ENCODE assay signal across 32 cellular contexts in genomic region chr22:47093720-47094119, GRCh38.
"Had no signal": no experiment of that assay in that cellular context is flagged by ENCODE, and none has a peak within 500 bp of the region (broad histone marks: within the 10 kb centered on the region; RNA-seq: fewer than 3 reads in every experiment).

No MANE protein-coding gene starts in this region.

- DNase-seq: activated CD4-positive, alpha-beta memory T cell treated with anti-CD3 and anti-CD28 coated beads, Interleukin-2, amount 10 ng/mL, durations not matched to agents 7 days and 5 days; activated CD4-positive, alpha-beta T cell treated with anti-CD3 and anti-CD28 coated beads for 36 hours; activated CD4-positive, alpha-beta T cell treated with anti-CD3 and anti-CD28 coated beads, Interleukin-2, amount 10 ng/mL, durations not matched to agents 24 days and 14 days; activated CD4-positive, CD25-positive, alpha-beta regulatory T cell; activated CD4-positive, CD25-positive, alpha-beta regulatory T cell treated with anti-CD3 and anti-CD28 coated beads, Interleukin-2, amount 50 U/mL, for 72 hours; activated effector memory CD4-positive, alpha-beta T cell treated with Interleukin-2 at 50 U/mL for 16 hours; activated gamma-delta T cell treated with Interleukin-2 at 50 U/mL for 16 hours; activated naive CD4-positive, alpha-beta T cell treated with anti-CD3 and anti-CD28 coated beads, Interleukin-2, amount 50 U/mL, for 16 hours; activated naive CD4-positive, alpha-beta T cell treated with Interleukin-2 at 50 U/mL for 16 hours; activated naive CD8-positive, alpha-beta T cell treated with anti-CD3 and anti-CD28 coated beads, Interleukin-2, amount 50 U/mL, for 24 hours; activated T-cell treated with anti-CD3 and anti-CD28 coated beads, Interleukin-2, amount 50 U/mL, for 1 hour; activated T-cell treated with anti-CD3 and anti-CD28 coated beads, Interleukin-2, amount 50 U/mL, for 48 hours; amygdala; aorta; central memory CD4-positive, alpha-beta T cell; cerebellar nuclear complex; colonic mucosa; effector CD8-positive, alpha-beta T cell; esophagus squamous epithelium; foreskin melanocyte; heart right ventricle; T-helper 2 cell had no signal

- H3K27ac ChIP-seq: adrenal gland, breast epithelium, cardiac muscle cell, colonic mucosa, epithelial cell of prostate, gastroesophageal sphincter, heart right ventricle had no signal

- H3K4me3 Mint-ChIP-seq: activated CD4-positive, alpha-beta memory T cell treated with anti-CD3 and anti-CD28 coated beads, Interleukin-2, amount 10 ng/mL, durations not matched to agents 7 days and 5 days; activated CD4-positive, alpha-beta T cell treated with anti-CD3 and anti-CD28 coated beads for 36 hours; activated CD4-positive, alpha-beta T cell treated with anti-CD3 and anti-CD28 coated beads, Interleukin-2, amount 10 ng/mL, durations not matched to agents 24 days and 14 days; activated naive CD8-positive, alpha-beta T cell; activated naive CD8-positive, alpha-beta T cell treated with anti-CD3 and anti-CD28 coated beads, Interleukin-2, amount 50 U/mL, for 24 hours; activated T-helper 1 cell treated with anti-CD3 and anti-CD28 coated beads, Interleukin-12 subunit alpha, Interleukin-12 subunit beta, Interleukin-2, Interleukin-4 antibody, amounts not matched to agents 30 ng/mL and 10 ng/mL and 1 ng/mL, durations not matched to agents 14 hours and 24 hours and 36 hours; brain had no signal

- H3K27me3 Mint-ChIP-seq: activated CD4-positive, alpha-beta memory T cell treated with anti-CD3 and anti-CD28 coated beads, Interleukin-2, amount 10 ng/mL, durations not matched to agents 7 days and 5 days; activated CD4-positive, alpha-beta T cell treated with anti-CD3 and anti-CD28 coated beads for 36 hours; activated CD4-positive, alpha-beta T cell treated with anti-CD3 and anti-CD28 coated beads, Interleukin-2, amount 10 ng/mL, durations not matched to agents 24 days and 14 days; activated naive CD8-positive, alpha-beta T cell; activated naive CD8-positive, alpha-beta T cell treated with anti-CD3 and anti-CD28 coated beads, Interleukin-2, amount 50 U/mL, for 24 hours had no signal

- ATAC-seq: activated CD4-positive, alpha-beta T cell treated with anti-CD3 and anti-CD28 coated beads for 36 hours; activated naive CD8-positive, alpha-beta T cell treated with anti-CD3 and anti-CD28 coated beads, Interleukin-2, amount 50 U/mL, for 24 hours; gastroesophageal sphincter; heart right ventricle had no signal

- H3K27me3 ChIP-seq: adrenal gland, breast epithelium, cardiac muscle cell, colonic mucosa, esophagus squamous epithelium, gastroesophageal sphincter, heart right ventricle had no signal

- H3K9me3 ChIP-seq: breast epithelium, colonic mucosa, esophagus squamous epithelium, gastroesophageal sphincter had no signal

- H3K4me1 ChIP-seq: breast epithelium, colonic mucosa had no signal

- H3K9me3 Mint-ChIP-seq: activated CD4-positive, alpha-beta T cell treated with anti-CD3 and anti-CD28 coated beads, Interleukin-2, amount 10 ng/mL, durations not matched to agents 24 days and 14 days had no signal

- H3K36me3 Mint-ChIP-seq: brain had no signal

- H3K36me3 ChIP-seq: adrenal gland, breast epithelium, cardiac muscle cell, colonic mucosa, esophagus squamous epithelium, gastroesophageal sphincter, heart right ventricle had no signal

- H3K4me3 ChIP-seq: adrenal gland, breast epithelium, cardiac muscle cell, colonic mucosa, esophagus squamous epithelium, gastroesophageal sphincter, heart right ventricle had no signal

- FAIRE-seq: endometrium, endothelial cell of umbilical vein had no signal

- H3K27ac Mint-ChIP-seq: activated CD4-positive, alpha-beta memory T cell treated with anti-CD3 and anti-CD28 coated beads, Interleukin-2, amount 10 ng/mL, durations not matched to agents 7 days and 5 days; activated CD4-positive, alpha-beta T cell treated with anti-CD3 and anti-CD28 coated beads for 36 hours; activated CD4-positive, alpha-beta T cell treated with anti-CD3 and anti-CD28 coated beads, Interleukin-2, amount 10 ng/mL, durations not matched to agents 24 days and 14 days; activated naive CD8-positive, alpha-beta T cell; activated naive CD8-positive, alpha-beta T cell treated with anti-CD3 and anti-CD28 coated beads, Interleukin-2, amount 50 U/mL, for 24 hours; activated T-helper 1 cell treated with anti-CD3 and anti-CD28 coated beads, Interleukin-12 subunit alpha, Interleukin-12 subunit beta, Interleukin-2, Interleukin-4 antibody, amounts not matched to agents 30 ng/mL and 10 ng/mL and 1 ng/mL, durations not matched to agents 14 hours and 24 hours and 36 hours had no signal
